9 cellular contexts compared by ENCODE assay signal in genomic region chr7:22173884-22174573, GRCh38.
DNase-seq lines count a peak whose midpoint lies in the region; ATAC-seq lines count a peak whose summit lies in the region.
"Had no signal": no experiment of that assay in that cellular context is flagged by ENCODE, and none has a peak within 500 bp of the region (broad histone marks: within the 10 kb centered on the region; RNA-seq: fewer than 3 reads in every experiment).

No MANE protein-coding gene starts in this region.

- no peaks in the 10 kb centered on the region for H3K9me3 Mint-ChIP-seq in CD8-positive, alpha-beta memory T cell
- no peaks in the 10 kb centered on the region for H3K9me3 Mint-ChIP-seq in stimulated activated naive CD8-positive, alpha-beta T cell treated with anti-CD3 and anti-CD28 coated beads, Interleukin-15, amount 100 ng/mL, for 72 hours

- H3K27ac ChIP-seq in CD8-positive, alpha-beta memory T cell (ENCODE audit: low read depth, low read length) = peak overlapping the region; percentile 29

- peaks cover 5 to 21% of the 10 kb centered on the region in 2 donors for H3K27me3 Mint-ChIP-seq in CD8-positive, alpha-beta memory T cell
- H3K27me3 Mint-ChIP-seq in stimulated activated naive CD8-positive, alpha-beta T cell treated with anti-CD3 and anti-CD28 coated beads, Interleukin-15, amount 100 ng/mL, for 72 hours = peaks cover 9% of the 10 kb centered on the region

- no peaks in the 10 kb centered on the region for H3K9me3 ChIP-seq in CD8-positive, alpha-beta memory T cell (ENCODE audit: low read length)

- H3K36me3 Mint-ChIP-seq in CD8-positive, alpha-beta memory T cell = no peaks in the 10 kb centered on the region
- H3K36me3 Mint-ChIP-seq: activated naive CD8-positive, alpha-beta T cell had no signal

- POLR2A ChIA-PET in CD8-positive, alpha-beta memory T cell (lab: Charles Lee) = no interaction called here

- H3K4me1 ChIP-seq in CD8-positive, alpha-beta memory T cell (ENCODE audit: insufficient read depth, low read length) = peaks cover 4% of the 10 kb centered on the region

- ATAC-seq in HG03135 (IDR thresholded peaks at IDR 0.05; ENCODE audit: unreplicated experiment) = peak; percentile 98
- ATAC-seq in stimulated activated naive CD8-positive, alpha-beta T cell treated with anti-CD3 and anti-CD28 coated beads, Interleukin-15, amount 100 ng/mL, for 72 hours = peak; percentile 87

- peaks cover 7 to 10% (median 9%) of the 10 kb centered on the region in 3 donors for H3K4me1 Mint-ChIP-seq in CD8-positive, alpha-beta memory T cell
- H3K4me1 Mint-ChIP-seq in stimulated activated naive CD8-positive, alpha-beta T cell treated with anti-CD3 and anti-CD28 coated beads, Interleukin-15, amount 100 ng/mL, for 72 hours = peaks cover 11% of the 10 kb centered on the region

- H3K4me3 Mint-ChIP-seq in CD8-positive, alpha-beta memory T cell = no peak overlapping the region
- H3K4me3 Mint-ChIP-seq in stimulated activated naive CD8-positive, alpha-beta T cell treated with anti-CD3 and anti-CD28 coated beads, Interleukin-15, amount 100 ng/mL, for 72 hours = no peak overlapping the region
- H3K4me3 Mint-ChIP-seq: activated naive CD8-positive, alpha-beta T cell had no signal

- no peak overlapping the region for H3K4me3 ChIP-seq in CD8-positive, alpha-beta memory T cell (ENCODE audit: low read length)

- H3K27ac Mint-ChIP-seq in CD8-positive, alpha-beta memory T cell = peak overlapping the region in 2 of 8 donors; percentile 0 to 44
- H3K27ac Mint-ChIP-seq in stimulated activated naive CD8-positive, alpha-beta T cell treated with anti-CD3 and anti-CD28 coated beads, Interleukin-15, amount 100 ng/mL, for 72 hours = no peak overlapping the region
- H3K27ac Mint-ChIP-seq: activated naive CD8-positive, alpha-beta T cell had no signal

- H3K36me3 ChIP-seq in CD8-positive, alpha-beta memory T cell (ENCODE audit: insufficient read depth, low read length) = no peaks in the 10 kb centered on the region

- no peaks in the 10 kb centered on the region for H3K27me3 ChIP-seq in CD8-positive, alpha-beta memory T cell (ENCODE audit: insufficient read depth, low read length, poor library complexity, severe bottlenecking)

- CTCF ChIA-PET in CD8-positive, alpha-beta memory T cell (lab: Charles Lee) = no interaction called here

- no peak for DNase-seq in CD8-positive, alpha-beta memory T cell
- DNase-seq in GM19238 (ENCODE audit: insufficient read length, low spot score) (peak; percentile 5), UCSD-AML1 (lab: John Stamatoyannopoulos, UW; ENCODE audit: unreplicated experiment) (peak; percentile 28), D341Med (ENCODE audit: low spot score) (no peak), SHP77 (lab: John Stamatoyannopoulos, UW) (no peak)
- DNase-seq in stimulated activated naive CD8-positive, alpha-beta T cell treated with anti-CD3 and anti-CD28 coated beads, Interleukin-15, amount 100 ng/mL, for 72 hours = peak; percentile 4 to 19
- DNase-seq in effector CD4-positive, alpha-beta T cell = no peak

Comparison
In these comparisons a context has a peak if more than half of its experiments do, and no peak if none do; other contexts are left out.
1. DNase-seq: peak in GM19238 (single experiment), UCSD-AML1 (single experiment) and stimulated activated naive CD8-positive, alpha-beta T cell treated with anti-CD3 and anti-CD28 coated beads, Interleukin-15, amount 100 ng/mL, for 72 hours (2 of 2); none in CD8-positive, alpha-beta memory T cell (0 of 5), effector CD4-positive, alpha-beta T cell (single experiment), D341Med (single experiment) and SHP77 (0 of 2).